ENCODE assay signal across 1 cellular context in genomic region chr6:87472525-87473418, GRCh38.
TF ChIP-seq lines count a peak whose summit lies in the region.

TSS of gene SLC35A1 (plus strand) at chr6:87472974. CDS start at chr6:87473004, 30 bp downstream.

TF ChIP-seq in HepG2, 621 proteins besides CTCF, POLR2A, EP300 and RAD21 (continued from another document and continues in another):
- TF ChIP-seq REST (IDR thresholded peaks at IDR 0.05; ENCODE audit: borderline replicate concordance in 1 of 2, low read depth in 1 of 2, low read length in 2 of 2): no peak
- TF ChIP-seq ZBTB42 (CRISPR knock-in tag; IDR thresholded peaks at IDR 0.05): peak; percentile 8; the same call in 1 of the 2 replicates
- no peak for TF ChIP-seq ARNT (IDR thresholded peaks at IDR 0.05)
- peak; percentile 35; the same call in 1 of the 2 replicates for TF ChIP-seq BCL6 (CRISPR knock-in tag; IDR thresholded peaks at IDR 0.05)
- peak; percentile 51 for TF ChIP-seq ISL2 (CRISPR knock-in tag; IDR thresholded peaks at IDR 0.05)
- TF ChIP-seq SRSF4 (IDR thresholded peaks at IDR 0.05; ENCODE audit: low read depth, low read length, poor library complexity, severe bottlenecking): no peak
- peak; percentile 71; the same call in 1 of the 2 replicates for TF ChIP-seq ZNF546 (CRISPR knock-in tag; conservative IDR thresholded peaks at IDR 0.05)
- TF ChIP-seq TRIM22 (IDR thresholded peaks at IDR 0.05): no peak
- TF ChIP-seq ZNF263 (CRISPR knock-in tag; IDR thresholded peaks at IDR 0.05): 0 out of 2 replicates have a peak, but pooled peaks have one; percentile 10
- TF ChIP-seq ZNF142 (CRISPR knock-in tag; IDR thresholded peaks at IDR 0.05): no peak; the same call in 1 of the 2 replicates
- peak; percentile 87; the same call in 1 of the 2 replicates for TF ChIP-seq ATF7-NPFF (CRISPR knock-in tag; IDR thresholded peaks at IDR 0.05; ENCODE audit: low read depth)
- 0 out of 2 replicates have a peak, but pooled peaks have one; percentile 49 for TF ChIP-seq ZNF205 (CRISPR knock-in tag; IDR thresholded peaks at IDR 0.05)
- no peak for TF ChIP-seq SMYD3 (CRISPR knock-in tag; IDR thresholded peaks at IDR 0.05)
- 0 out of 2 replicates have a peak, but pooled peaks have one; percentile 18 for TF ChIP-seq TERF1 (CRISPR knock-in tag; IDR thresholded peaks at IDR 0.05)
- peak; percentile 93 for TF ChIP-seq ELF1 (CRISPR knock-in tag; IDR thresholded peaks at IDR 0.05)
- peak; percentile 78; the same call in 1 of the 2 replicates for TF ChIP-seq IRF2 (CRISPR knock-in tag; IDR thresholded peaks at IDR 0.05)
- peak; percentile 96 for TF ChIP-seq KDM2A (CRISPR knock-in tag; IDR thresholded peaks at IDR 0.05; ENCODE audit: borderline replicate concordance, low read depth)
- TF ChIP-seq U2AF2 (IDR thresholded peaks at IDR 0.05; ENCODE audit: low read depth, low read length): no peak
- 0 out of 2 replicates have a peak, but pooled peaks have one; percentile 24 for TF ChIP-seq ZNF737 (CRISPR knock-in tag; IDR thresholded peaks at IDR 0.05; ENCODE audit: borderline replicate concordance)
- peak; percentile 93 for TF ChIP-seq ZNF776 (CRISPR knock-in tag; IDR thresholded peaks at IDR 0.05)
- TF ChIP-seq NFYB (CRISPR knock-in tag; IDR thresholded peaks at IDR 0.05): no peak
- peak; percentile 77 for TF ChIP-seq NR2C2 (CRISPR knock-in tag; IDR thresholded peaks at IDR 0.05; ENCODE audit: borderline replicate concordance)
- no peak; the same call in 1 of the 2 replicates for TF ChIP-seq XBP1 (CRISPR knock-in tag; IDR thresholded peaks at IDR 0.05)
- TF ChIP-seq MTF2 (CRISPR knock-in tag; IDR thresholded peaks at IDR 0.05; ENCODE audit: borderline replicate concordance): no peak
- peak; percentile 44 for TF ChIP-seq ZNF792 (CRISPR knock-in tag; IDR thresholded peaks at IDR 0.05)
- TF ChIP-seq CREM (IDR thresholded peaks at IDR 0.05): peak; percentile 86
- no peak for TF ChIP-seq CREM (CRISPR knock-in tag; IDR thresholded peaks at IDR 0.05)
- peak; percentile 61; the same call in 1 of the 2 replicates for TF ChIP-seq ZNF292 (CRISPR knock-in tag; IDR thresholded peaks at IDR 0.05; ENCODE audit: borderline replicate concordance, low read depth)
- TF ChIP-seq ZNF646 (CRISPR knock-in tag; IDR thresholded peaks at IDR 0.05): no peak
- TF ChIP-seq ZNF451 (CRISPR knock-in tag; IDR thresholded peaks at IDR 0.05): peak; percentile 86; the same call in 1 of the 2 replicates
- no peak for TF ChIP-seq GZF1 (CRISPR knock-in tag; IDR thresholded peaks at IDR 0.05)
- TF ChIP-seq FOXC1 (CRISPR knock-in tag; IDR thresholded peaks at IDR 0.05; ENCODE audit: borderline replicate concordance): peak; percentile 58; the same call in 1 of the 2 replicates
- no peak for TF ChIP-seq FOXM1 (CRISPR knock-in tag; IDR thresholded peaks at IDR 0.05)
- peak; percentile 41; the same call in 1 of the 2 replicates for TF ChIP-seq ARID5B (CRISPR knock-in tag; IDR thresholded peaks at IDR 0.05)
